Comparison of ENCODE assay signal across 16 cellular contexts in genomic region chr14:104550340-104550848, GRCh38. TPM values are rescaled to one million over a fixed set of nuclear protein-coding genes. Genes with fewer than 3 reads are reported as not detected.
A peak's percentile ranks its signal among the peaks of the same experiment; 100 is the strongest.
DNase-seq lines count a peak whose midpoint lies in the region; ATAC-seq and TF ChIP-seq lines count a peak whose summit lies in the region.
"Had no signal": no experiment of that assay in that cellular context is flagged by ENCODE, and none has a peak within 500 bp of the region (broad histone marks: within the 10 kb centered on the region; RNA-seq: fewer than 3 reads in every experiment).

No MANE protein-coding gene starts in this region.

- peak; percentile 22 for DNase-seq in D341Med (ENCODE audit: low spot score)
- DNase-seq in HCT116 (ENCODE audit: low read depth, low spot score) = no peak
- peak; percentile 11 for DNase-seq in left lobe of liver (ENCODE audit: low spot score)
- DNase-seq in spleen = peak; percentile 51
- DNase-seq: CD4-positive, CD25-positive, alpha-beta regulatory T cell; EL; HCEC 1CT; NCI-H2081 treated with DMSO at 0.1 percent for 48 hours; NCI-H82; SJCRH30 had no signal

- peak; percentile 33 for ATAC-seq in HCT116
- no peak for ATAC-seq in left lobe of liver
- no peak for ATAC-seq in HG02763 (IDR thresholded peaks at IDR 0.05; ENCODE audit: unreplicated experiment)
- ATAC-seq in GM18505 (IDR thresholded peaks at IDR 0.05; ENCODE audit: unreplicated experiment) = no peak
- ATAC-seq in GM19452 (IDR thresholded peaks at IDR 0.05; ENCODE audit: unreplicated experiment) = no peak
- ATAC-seq: PC-3 had no signal

- no peak for TF ChIP-seq RAD21 in HCT116 (IDR thresholded peaks at IDR 0.05; ENCODE audit: low read depth)

- intact Hi-C loops in HCT116 (cut with micrococcal nuclease) (no loop called here), spleen (cut with DNase I; ENCODE audit: low total_unique reads) (no loop called here)

- H3K9ac ChIP-seq in HCT116 (ENCODE audit: low read length) = no peak overlapping the region

- no peak overlapping the region for H3K4me2 ChIP-seq in HCT116 (ENCODE audit: low read length)

- POLR2A ChIA-PET in HCT116 (lab: Charles Lee) = no interaction called here

- H3K27me3 ChIP-seq in HCT116 (ENCODE audit: insufficient read depth, low read length) = peaks cover 18% of the 10 kb centered on the region
- H3K27me3 ChIP-seq in spleen (replicated peaks in 1 of 7) = peaks cover 0 to 62% (median 0%) of the 10 kb centered on the region in 7 donors

- H3K4me1 ChIP-seq in HCT116 (ENCODE audit: control insufficient read depth in 1 of 2, insufficient read depth in 2 of 2, low read length in 2 of 2) (no peaks in the 10 kb centered on the region), spleen (peaks cover 0 to 11% (median 0%) of the 10 kb centered on the region in 6 donors)
- H3K4me1 ChIP-seq: Caco-2 had no signal

- 82 to 90% (median 86%) methylated on average over 13 of the region's 13 CpGs for WGBS in spleen, 5 donors

- H2AFZ ChIP-seq in HCT116 (ENCODE audit: low read depth, low read length, poor library complexity, severe bottlenecking) = no peak overlapping the region

- no peaks in the 10 kb centered on the region for H4K20me1 ChIP-seq in HCT116 (ENCODE audit: insufficient read depth)

- CTCF ChIA-PET in HCT116 (lab: Charles Lee) = no interaction called here

- RAD21 ChIA-PET in HCT116 (lab: Charles Lee; ENCODE audit: low non-redundant PET in 1 of 2, low total read pairs in 2 of 2, uncharacterized antibody in 2 of 2, unreplicated experiment in 2 of 2) = no interaction called here

- no peak for TF ChIP-seq CTCF in HCT116 (IDR thresholded peaks at IDR 0.05 in 2 of 3, conservative IDR thresholded peaks at IDR 0.05 in 1 of 3; ENCODE audit: borderline replicate concordance in 1 of 3, insufficient read depth in 1 of 3, low read depth in 2 of 3, low read length in 2 of 3)
- TF ChIP-seq CTCF in spleen (IDR thresholded peaks at IDR 0.05 in 8 of 11, conservative IDR thresholded peaks at IDR 0.05 in 3 of 11) = no peak

- BruUV-seq in HCT116 (replicated peaks; lab: Mats Ljungman, UMichigan) = no TSS peak

- H3K36me3 ChIP-seq in HCT116 (ENCODE audit: control insufficient read depth in 1 of 2, insufficient read depth in 2 of 2, low read length in 2 of 2) (no peaks in the 10 kb centered on the region), spleen (no peaks in the 10 kb centered on the region)
- H3K36me3 ChIP-seq: SJCRH30 had no signal

- TF ChIP-seq POLR2A in HCT116 (IDR thresholded peaks at IDR 0.05; ENCODE audit: borderline replicate concordance, extremely low read depth, insufficient read depth, insufficient read length) (no peak), spleen (IDR thresholded peaks at IDR 0.05) (no peak), GM18505 (IDR thresholded peaks at IDR 0.05; ENCODE audit: borderline replicate concordance, extremely low read depth, insufficient read depth, insufficient read length) (no peak)

- no peak overlapping the region for H3K4me3 ChIP-seq in HCT116 (replicated peaks in 1 of 2; ENCODE audit: low read depth in 1 of 2, low read length in 2 of 2)
- H3K4me3 ChIP-seq in spleen = no peak overlapping the region
- H3K4me3 ChIP-seq: K562, SJCRH30 had no signal

- H3K27ac ChIP-seq in HCT116 (ENCODE audit: low read depth, low read length) (no peak overlapping the region), spleen (no peak overlapping the region)
- H3K27ac ChIP-seq: SJCRH30 had no signal

- no peaks in the 10 kb centered on the region for H3K9me2 ChIP-seq in HCT116 (ENCODE audit: insufficient read depth)

- H3K79me2 ChIP-seq in HCT116 (ENCODE audit: insufficient read depth, low read length) = no peaks in the 10 kb centered on the region

- H3K9me3 ChIP-seq in HCT116 (ENCODE audit: control insufficient read depth in 1 of 2, insufficient read depth in 1 of 2, low read depth in 1 of 2, low read length in 2 of 2) = no peaks in the 10 kb centered on the region
- no peaks in the 10 kb centered on the region for H3K9me3 ChIP-seq in spleen
- H3K9me3 ChIP-seq: SJCRH30 had no signal

TF ChIP-seq in HCT116, 20 proteins besides CTCF, POLR2A, EP300 and RAD21:
- TF ChIP-seq ZBTB33 (IDR thresholded peaks at IDR 0.05; ENCODE audit: extremely low read depth, insufficient replicate concordance, low read length) (no peak), POLR2AphosphoS5 (IDR thresholded peaks at IDR 0.05; ENCODE audit: low read depth, low read length) (no peak), EGR1 (IDR thresholded peaks at IDR 0.05; ENCODE audit: low read depth) (no peak)
TF ChIP-seq in HCT116: peak in this region for 0.

RNA-seq across cellular contexts. Expression of gene C14orf180, which starts 29.2 kb away (rescaled TPM):
- total RNA-seq in HCT116 (2021; ENCODE audit: unreplicated experiment) (not detected), left lobe of liver (2.4 TPM), spleen (under 1 TPM in 2 of 7 donors, not detected in 5; 0.17 to 0.28 TPM)
- polyA plus RNA-seq in HCT116 (2012) = not detected in 2 replicates
- polyA plus RNA-seq in spleen = under 1 TPM; 0.20 to 0.70 (median 0.28) TPM
- total RNA-seq: Caco-2; CD4-positive, CD25-positive, alpha-beta regulatory T cell; K562; PC-3; SJCRH30 had no signal
- polyA plus RNA-seq: CD4-positive, CD25-positive, alpha-beta regulatory T cell; K562 had no signal

RNA-seq across cellular contexts. Expression of gene TMEM179, which starts 54.2 kb away (rescaled TPM):
- total RNA-seq in HCT116 (2021; ENCODE audit: unreplicated experiment) = not detected
- polyA plus RNA-seq in HCT116 (2012) = not detected in 2 replicates
- 0.30 TPM for total RNA-seq in left lobe of liver
- not detected for total RNA-seq in spleen
- polyA plus RNA-seq in spleen = under 1 TPM in 1 of 3 donors, not detected in 2; 0.08 TPM
- total RNA-seq: Caco-2; CD4-positive, CD25-positive, alpha-beta regulatory T cell; K562; PC-3; SJCRH30 had no signal
- polyA plus RNA-seq: CD4-positive, CD25-positive, alpha-beta regulatory T cell; K562 had no signal
